ENCODE assay signal across 25 cellular contexts in genomic region chr10:61068471-61068870, GRCh38.
"Had no signal": no experiment of that assay in that cellular context is flagged by ENCODE, and none has a peak within 500 bp of the region (broad histone marks: within the 10 kb centered on the region; RNA-seq: fewer than 3 reads in every experiment).

No MANE protein-coding gene starts in this region.

- H3K27ac Mint-ChIP-seq: activated CD8-positive, alpha-beta T cell treated with anti-CD3 and anti-CD28 coated beads for 36 hours; activated naive CD8-positive, alpha-beta T cell treated with anti-CD3 and anti-CD28 coated beads, Interleukin-2, amount 10 ng/mL, durations not matched to agents 7 days and 5 days; activated T-cell treated with anti-CD3 and anti-CD28 coated beads, Interleukin-2, amount 50 U/mL, for 72 hours; brain had no signal

- H3K4me2 ChIP-seq: KMS-11 had no signal

- DNase-seq: activated CD4-positive, alpha-beta T cell treated with anti-CD3 and anti-CD28 coated beads for 4 hours; activated CD8-positive, alpha-beta memory T cell treated with anti-CD3 and anti-CD28 coated beads, Interleukin-2, amount 50 U/mL, for 4 hours; activated CD8-positive, alpha-beta T cell treated with anti-CD3 and anti-CD28 coated beads for 36 hours; activated naive CD4-positive, alpha-beta T cell treated with anti-CD3 and anti-CD28 coated beads, Interleukin-2, amount 50 U/mL, for 16 hours; activated naive CD8-positive, alpha-beta T cell treated with anti-CD3 and anti-CD28 coated beads, Interleukin-2, amount 10 ng/mL, durations not matched to agents 7 days and 5 days; activated T-cell treated with anti-CD3 and anti-CD28 coated beads, Interleukin-2, amount 50 U/mL, for 72 hours; aorta; NCI-H1092; NCI-H1417; NCI-H1930; NCI-H2171; NCI-H2227 treated with DMSO at 0.1 percent for 48 hours; NCI-H446 treated with DMSO at 0.1 percent for 48 hours; NCI-H524 treated with DMSO at 0.1 percent for 48 hours; NCI-H774; NK-92 treated with Interleukin-12 subunit alpha and Interleukin-12 subunit beta, amount 100 ng/mL, for 24 hours; PC-3; SHP77; SW 1271 had no signal

- H3K4me3 Mint-ChIP-seq: activated CD8-positive, alpha-beta T cell treated with anti-CD3 and anti-CD28 coated beads for 36 hours; activated naive CD8-positive, alpha-beta T cell treated with anti-CD3 and anti-CD28 coated beads, Interleukin-2, amount 10 ng/mL, durations not matched to agents 7 days and 5 days; activated T-cell treated with anti-CD3 and anti-CD28 coated beads, Interleukin-2, amount 50 U/mL, for 72 hours; brain had no signal

- H3K36me3 ChIP-seq: adrenal gland, SJSA1 had no signal

- H3K27me3 Mint-ChIP-seq: activated CD8-positive, alpha-beta T cell treated with anti-CD3 and anti-CD28 coated beads for 36 hours had no signal

- H3K9me3 ChIP-seq: adrenal gland, SJSA1 had no signal

- H3K27ac ChIP-seq: adrenal gland, KMS-11, SJSA1 had no signal

- H3K36me3 Mint-ChIP-seq: activated naive CD8-positive, alpha-beta T cell treated with anti-CD3 and anti-CD28 coated beads, Interleukin-2, amount 10 ng/mL, durations not matched to agents 7 days and 5 days; brain had no signal

- H3K4me3 ChIP-seq: adrenal gland, SJSA1 had no signal

- H3K9me3 Mint-ChIP-seq: activated CD8-positive, alpha-beta T cell treated with anti-CD3 and anti-CD28 coated beads for 36 hours; activated naive CD8-positive, alpha-beta T cell treated with anti-CD3 and anti-CD28 coated beads, Interleukin-2, amount 10 ng/mL, durations not matched to agents 7 days and 5 days; activated T-cell treated with anti-CD3 and anti-CD28 coated beads, Interleukin-2, amount 50 U/mL, for 72 hours; brain had no signal

- H3K27me3 ChIP-seq: adrenal gland, SJSA1 had no signal

- H3K4me1 Mint-ChIP-seq: activated naive CD8-positive, alpha-beta T cell treated with anti-CD3 and anti-CD28 coated beads, Interleukin-2, amount 10 ng/mL, durations not matched to agents 7 days and 5 days had no signal

- ATAC-seq: activated CD4-positive, CD25-positive, alpha-beta regulatory T cell treated with anti-CD3 and anti-CD28 coated beads, Interleukin-2, amount 50 U/mL, for 24 hours; activated CD8-positive, alpha-beta T cell treated with anti-CD3 and anti-CD28 coated beads for 36 hours; activated T-cell treated with anti-CD3 and anti-CD28 coated beads, Interleukin-2, amount 50 U/mL, for 72 hours; PC-3; SK-N-SH treated with all-trans-retinoic acid at 6 μM for 48 hours had no signal

- H3K9ac ChIP-seq: KMS-11 had no signal
